ENCODE assay signal across 1 cellular context in the genomic region with DNA sequence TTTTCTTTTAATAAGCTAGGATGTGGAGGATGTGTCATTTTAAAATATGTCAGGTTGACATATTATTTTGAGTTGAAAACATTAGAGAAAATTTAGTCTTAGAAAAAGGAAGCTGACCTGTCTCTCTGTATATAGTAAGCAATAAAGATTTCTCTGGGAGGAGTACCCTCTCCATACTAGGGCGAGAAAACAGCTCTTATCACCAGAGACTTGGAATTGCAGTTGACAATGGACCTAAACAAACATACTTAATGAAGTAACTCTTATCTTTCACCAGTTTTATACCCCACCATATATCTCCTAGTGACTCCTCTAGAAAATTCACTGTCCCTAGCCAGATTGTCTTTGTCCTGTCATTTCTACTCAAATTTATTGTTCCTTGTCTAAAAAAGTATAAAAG.
TF ChIP-seq lines count a peak whose summit lies in the region.

No MANE protein-coding gene starts in this region.

TF ChIP-seq in HepG2, 621 proteins besides CTCF, POLR2A, EP300 and RAD21:
- no peak for TF ChIP-seq ZNF749 (CRISPR knock-in tag; IDR thresholded peaks at IDR 0.05; ENCODE audit: borderline replicate concordance)
- TF ChIP-seq, protein P1, sequence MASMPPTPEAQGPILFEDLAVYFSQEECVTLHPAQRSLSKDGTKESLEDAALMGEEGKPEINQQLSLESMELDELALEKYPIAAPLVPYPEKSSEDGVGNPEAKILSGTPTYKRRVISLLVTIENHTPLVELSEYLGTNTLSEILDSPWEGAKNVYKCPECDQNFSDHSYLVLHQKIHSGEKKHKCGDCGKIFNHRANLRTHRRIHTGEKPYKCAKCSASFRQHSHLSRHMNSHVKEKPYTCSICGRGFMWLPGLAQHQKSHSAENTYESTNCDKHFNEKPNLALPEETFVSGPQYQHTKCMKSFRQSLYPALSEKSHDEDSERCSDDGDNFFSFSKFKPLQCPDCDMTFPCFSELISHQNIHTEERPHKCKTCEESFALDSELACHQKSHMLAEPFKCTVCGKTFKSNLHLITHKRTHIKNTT (CRISPR knock-in tag; IDR thresholded peaks at IDR 0.05): no peak
- TF ChIP-seq, protein P2, sequence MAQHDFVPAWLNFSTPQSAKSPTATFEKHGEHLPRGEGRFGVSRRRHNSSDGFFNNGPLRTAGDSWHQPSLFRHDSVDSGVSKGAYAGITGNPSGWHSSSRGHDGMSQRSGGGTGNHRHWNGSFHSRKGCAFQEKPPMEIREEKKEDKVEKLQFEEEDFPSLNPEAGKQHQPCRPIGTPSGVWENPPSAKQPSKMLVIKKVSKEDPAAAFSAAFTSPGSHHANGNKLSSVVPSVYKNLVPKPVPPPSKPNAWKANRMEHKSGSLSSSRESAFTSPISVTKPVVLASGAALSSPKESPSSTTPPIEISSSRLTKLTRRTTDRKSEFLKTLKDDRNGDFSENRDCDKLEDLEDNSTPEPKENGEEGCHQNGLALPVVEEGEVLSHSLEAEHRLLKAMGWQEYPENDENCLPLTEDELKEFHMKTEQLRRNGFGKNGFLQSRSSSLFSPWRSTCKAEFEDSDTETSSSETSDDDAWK (CRISPR knock-in tag; IDR thresholded peaks at IDR 0.05): no peak
- no peak for TF ChIP-seq NR2F1 (CRISPR knock-in tag; IDR thresholded peaks at IDR 0.05)
- no peak for TF ChIP-seq FOXC1 (CRISPR knock-in tag; IDR thresholded peaks at IDR 0.05; ENCODE audit: borderline replicate concordance)
- TF ChIP-seq STAT5B (CRISPR knock-in tag; IDR thresholded peaks at IDR 0.05): no peak
- TF ChIP-seq, protein P3, sequence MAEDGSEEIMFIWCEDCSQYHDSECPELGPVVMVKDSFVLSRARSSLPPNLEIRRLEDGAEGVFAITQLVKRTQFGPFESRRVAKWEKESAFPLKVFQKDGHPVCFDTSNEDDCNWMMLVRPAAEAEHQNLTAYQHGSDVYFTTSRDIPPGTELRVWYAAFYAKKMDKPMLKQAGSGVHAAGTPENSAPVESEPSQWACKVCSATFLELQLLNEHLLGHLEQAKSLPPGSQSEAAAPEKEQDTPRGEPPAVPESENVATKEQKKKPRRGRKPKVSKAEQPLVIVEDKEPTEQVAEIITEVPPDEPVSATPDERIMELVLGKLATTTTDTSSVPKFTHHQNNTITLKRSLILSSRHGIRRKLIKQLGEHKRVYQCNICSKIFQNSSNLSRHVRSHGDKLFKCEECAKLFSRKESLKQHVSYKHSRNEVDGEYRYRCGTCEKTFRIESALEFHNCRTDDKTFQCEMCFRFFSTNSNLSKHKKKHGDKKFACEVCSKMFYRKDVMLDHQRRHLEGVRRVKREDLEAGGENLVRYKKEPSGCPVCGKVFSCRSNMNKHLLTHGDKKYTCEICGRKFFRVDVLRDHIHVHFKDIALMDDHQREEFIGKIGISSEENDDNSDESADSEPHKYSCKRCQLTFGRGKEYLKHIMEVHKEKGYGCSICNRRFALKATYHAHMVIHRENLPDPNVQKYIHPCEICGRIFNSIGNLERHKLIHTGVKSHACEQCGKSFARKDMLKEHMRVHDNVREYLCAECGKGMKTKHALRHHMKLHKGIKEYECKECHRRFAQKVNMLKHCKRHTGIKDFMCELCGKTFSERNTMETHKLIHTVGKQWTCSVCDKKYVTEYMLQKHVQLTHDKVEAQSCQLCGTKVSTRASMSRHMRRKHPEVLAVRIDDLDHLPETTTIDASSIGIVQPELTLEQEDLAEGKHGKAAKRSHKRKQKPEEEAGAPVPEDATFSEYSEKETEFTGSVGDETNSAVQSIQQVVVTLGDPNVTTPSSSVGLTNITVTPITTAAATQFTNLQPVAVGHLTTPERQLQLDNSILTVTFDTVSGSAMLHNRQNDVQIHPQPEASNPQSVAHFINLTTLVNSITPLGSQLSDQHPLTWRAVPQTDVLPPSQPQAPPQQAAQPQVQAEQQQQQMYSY (CRISPR knock-in tag; IDR thresholded peaks at IDR 0.05): no peak
- TF ChIP-seq MLLT10 (CRISPR knock-in tag; IDR thresholded peaks at IDR 0.05): no peak
- TF ChIP-seq, protein P4, sequence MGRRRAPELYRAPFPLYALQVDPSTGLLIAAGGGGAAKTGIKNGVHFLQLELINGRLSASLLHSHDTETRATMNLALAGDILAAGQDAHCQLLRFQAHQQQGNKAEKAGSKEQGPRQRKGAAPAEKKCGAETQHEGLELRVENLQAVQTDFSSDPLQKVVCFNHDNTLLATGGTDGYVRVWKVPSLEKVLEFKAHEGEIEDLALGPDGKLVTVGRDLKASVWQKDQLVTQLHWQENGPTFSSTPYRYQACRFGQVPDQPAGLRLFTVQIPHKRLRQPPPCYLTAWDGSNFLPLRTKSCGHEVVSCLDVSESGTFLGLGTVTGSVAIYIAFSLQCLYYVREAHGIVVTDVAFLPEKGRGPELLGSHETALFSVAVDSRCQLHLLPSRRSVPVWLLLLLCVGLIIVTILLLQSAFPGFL (CRISPR knock-in tag; IDR thresholded peaks at IDR 0.05): no peak
- no peak for TF ChIP-seq ZNF484 (CRISPR knock-in tag; IDR thresholded peaks at IDR 0.05; ENCODE audit: borderline replicate concordance, low read depth)
- TF ChIP-seq KDM1A (CRISPR knock-in tag; IDR thresholded peaks at IDR 0.05): no peak
- TF ChIP-seq ZNF589 (CRISPR knock-in tag; conservative IDR thresholded peaks at IDR 0.05): no peak
- TF ChIP-seq, protein P5, sequence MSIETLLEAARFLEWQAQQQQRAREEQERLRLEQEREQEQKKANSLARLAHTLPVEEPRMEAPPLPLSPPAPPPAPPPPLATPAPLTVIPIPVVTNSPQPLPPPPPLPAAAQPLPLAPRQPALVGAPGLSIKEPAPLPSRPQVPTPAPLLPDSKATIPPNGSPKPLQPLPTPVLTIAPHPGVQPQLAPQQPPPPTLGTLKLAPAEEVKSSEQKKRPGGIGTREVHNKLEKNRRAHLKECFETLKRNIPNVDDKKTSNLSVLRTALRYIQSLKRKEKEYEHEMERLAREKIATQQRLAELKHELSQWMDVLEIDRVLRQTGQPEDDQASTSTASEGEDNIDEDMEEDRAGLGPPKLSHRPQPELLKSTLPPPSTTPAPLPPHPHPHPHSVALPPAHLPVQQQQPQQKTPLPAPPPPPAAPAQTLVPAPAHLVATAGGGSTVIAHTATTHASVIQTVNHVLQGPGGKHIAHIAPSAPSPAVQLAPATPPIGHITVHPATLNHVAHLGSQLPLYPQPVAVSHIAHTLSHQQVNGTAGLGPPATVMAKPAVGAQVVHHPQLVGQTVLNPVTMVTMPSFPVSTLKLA (IDR thresholded peaks at IDR 0.05): no peak
- no peak for TF ChIP-seq ZNF205 (CRISPR knock-in tag; IDR thresholded peaks at IDR 0.05)
TF ChIP-seq in HepG2: peak in this region for 0.
